In the genomic region with DNA sequence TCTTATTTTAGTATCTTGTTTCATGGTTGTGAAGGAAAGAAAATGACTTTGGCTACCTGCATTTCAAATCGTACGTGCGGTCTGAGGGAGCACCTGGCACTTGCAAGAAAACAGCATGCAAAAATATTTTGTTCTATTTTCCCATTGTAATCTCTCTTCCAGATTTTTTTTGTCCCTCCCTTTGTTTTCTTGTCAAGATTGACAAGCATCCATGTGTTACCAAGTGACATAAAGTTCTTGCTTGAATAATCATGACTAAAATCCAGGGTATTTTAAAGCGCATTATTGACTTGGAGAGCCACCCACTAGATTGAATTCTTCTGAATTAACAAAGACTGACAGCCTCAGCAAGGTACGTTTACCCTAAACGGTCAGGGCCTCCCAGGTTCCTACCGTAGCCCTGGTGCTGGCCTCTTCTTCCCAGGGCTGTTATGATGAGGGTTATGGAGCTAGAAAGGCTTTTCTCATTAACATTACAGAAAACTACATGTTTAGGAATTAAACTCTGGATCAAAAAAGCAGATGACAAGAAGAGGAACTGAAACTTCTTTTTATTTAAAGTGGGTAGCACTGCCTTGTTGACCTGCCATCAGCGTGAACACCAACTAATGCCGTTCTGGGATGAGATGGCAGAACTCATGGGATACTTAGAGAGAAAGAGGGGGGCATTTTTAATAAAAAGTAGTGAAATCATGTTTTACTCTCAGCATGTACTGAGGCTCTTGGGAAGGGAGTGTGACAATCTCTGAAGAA, we compare ENCODE assay signal across 14 cellular contexts.
DNase-seq lines count a peak whose midpoint lies in the region; ATAC-seq and TF ChIP-seq lines count a peak whose summit lies in the region.
"Had no signal": no experiment of that assay in that cellular context is flagged by ENCODE, and none has a peak within 500 bp of the region (broad histone marks: within the 10 kb centered on the region; RNA-seq: fewer than 3 reads in every experiment).

No MANE protein-coding gene starts in this region.

- H3K36me3 ChIP-seq in OCI-LY3 (replicated peaks; ENCODE audit: low read depth, low read length) (no peaks in the 10 kb centered on the region), Karpas-422 (ENCODE audit: insufficient read depth, low read length) (no peaks in the 10 kb centered on the region), psoas muscle (ENCODE audit: insufficient read depth in 1 of 2, low read depth in 1 of 2) (no peaks in the 10 kb centered on the region)
- H3K36me3 ChIP-seq: right lobe of liver had no signal

- no peaks in the 10 kb centered on the region for H3K9me2 ChIP-seq in Karpas-422 (replicated peaks; ENCODE audit: insufficient read depth, low read length)

- H3K4me1 ChIP-seq in OCI-LY3 (ENCODE audit: low read length) (peaks cover 8% of the 10 kb centered on the region), Karpas-422 (ENCODE audit: low read length) (no peaks in the 10 kb centered on the region), psoas muscle (no peaks in the 10 kb centered on the region)
- H3K4me1 ChIP-seq: right lobe of liver had no signal

- H3K9me3 ChIP-seq in OCI-LY3 (ENCODE audit: insufficient read depth, low read length), result no peaks in the 10 kb centered on the region
- no peaks in the 10 kb centered on the region for H3K9me3 ChIP-seq in Karpas-422 (ENCODE audit: low read length)
- H3K9me3 ChIP-seq in psoas muscle, result no peaks in the 10 kb centered on the region
- H3K9me3 ChIP-seq: right lobe of liver had no signal

- no peak overlapping the region for H3K4me3 ChIP-seq in OCI-LY3 (ENCODE audit: low read length)
- no peak overlapping the region for H3K4me3 ChIP-seq in Karpas-422 (ENCODE audit: low read length)
- no peak overlapping the region for H3K4me3 ChIP-seq in psoas muscle
- H3K4me3 ChIP-seq: right lobe of liver had no signal

- ATAC-seq in GM18499 (IDR thresholded peaks at IDR 0.05; ENCODE audit: insufficient read depth, unreplicated experiment), result peak; percentile 72
- peak; percentile 88 for ATAC-seq in GM21367 (IDR thresholded peaks at IDR 0.05; ENCODE audit: unreplicated experiment)
- ATAC-seq in HG03025 (IDR thresholded peaks at IDR 0.05; ENCODE audit: low FRiP score, unreplicated experiment), result peak; percentile 79
- ATAC-seq in psoas muscle, result no peak
- ATAC-seq: right lobe of liver had no signal

- H3K27me3 ChIP-seq in OCI-LY3 (ENCODE audit: low read depth, low read length) (0 out of 2 replicates have a peak, but pooled peaks cover 5% of the 10 kb centered on the region), Karpas-422 (ENCODE audit: low read length) (no peaks in the 10 kb centered on the region), psoas muscle (ENCODE audit: insufficient read depth in 3 of 3, low read length in 2 of 3) (no peaks in the 10 kb centered on the region)
- H3K27me3 ChIP-seq: right lobe of liver had no signal

- DNase-seq in ecto neural progenitor cell (ENCODE audit: low spot score) (no peak), Karpas-422 (no peak), hepatic stellate cell (ENCODE audit: low spot score) (no peak), psoas muscle (no peak)
- DNase-seq: activated CD4-positive, alpha-beta T cell treated with anti-CD3 and anti-CD28 coated beads, Interleukin-2, amount 50 U/mL, for 48 hours; activated naive CD4-positive, alpha-beta T cell treated with anti-CD3 and anti-CD28 coated beads, Interleukin-2, amount 10 ng/mL, durations not matched to agents 7 days and 5 days; GF-D8; HCEC 1CT; right lobe of liver had no signal

- no peak overlapping the region for H2AFZ ChIP-seq in OCI-LY3 (ENCODE audit: low read depth, low read length)
- H2AFZ ChIP-seq in Karpas-422 (ENCODE audit: low read length), result no peak overlapping the region

- peak overlapping the region; percentile 13; the same call in 1 of the 2 replicates for H3K4me2 ChIP-seq in OCI-LY3 (ENCODE audit: low read length)
- H3K4me2 ChIP-seq in Karpas-422 (ENCODE audit: low read depth, low read length, poor library complexity, severe bottlenecking), result no peak overlapping the region
- H3K4me2 ChIP-seq: KMS-11 had no signal

- no peaks in the 10 kb centered on the region for H3K79me2 ChIP-seq in OCI-LY3 (ENCODE audit: low read length)
- no peaks in the 10 kb centered on the region for H3K79me2 ChIP-seq in Karpas-422 (ENCODE audit: low read length)

- intact Hi-C loops in psoas muscle (cut with DNase I), result no loop called here

- no peaks in the 10 kb centered on the region for H4K20me1 ChIP-seq in OCI-LY3 (ENCODE audit: insufficient read depth, low read length)
- H4K20me1 ChIP-seq in Karpas-422 (ENCODE audit: insufficient read depth, low read depth, low read length), result no peaks in the 10 kb centered on the region

- no peak overlapping the region for H3K27ac ChIP-seq in OCI-LY3 (ENCODE audit: low read length)
- no peak overlapping the region for H3K27ac ChIP-seq in Karpas-422 (ENCODE audit: low read length)
- H3K27ac ChIP-seq in psoas muscle, result no peak overlapping the region
- H3K27ac ChIP-seq: KMS-11, right lobe of liver had no signal

- no peak overlapping the region for H3K9ac ChIP-seq in OCI-LY3 (ENCODE audit: low read length)
- H3K9ac ChIP-seq in Karpas-422 (ENCODE audit: low read length), result no peak overlapping the region
- H3K9ac ChIP-seq: KMS-11 had no signal

- WGBS in psoas muscle, 3 donors, result 82 to 88% (median 84%) methylated on average over 9 of the region's 9 CpGs

- TF ChIP-seq CTCF in OCI-LY3 (IDR thresholded peaks at IDR 0.05; ENCODE audit: low read depth, low read length) (no peak), psoas muscle (IDR thresholded peaks at IDR 0.05) (no peak)

Comparison
In these comparisons a context has a peak if more than half of its experiments do, and no peak if none do; other contexts are left out.
1. ATAC-seq: peak in GM18499 (single experiment), GM21367 (single experiment) and HG03025 (single experiment); none in psoas muscle (0 of 4).